Comparison of ENCODE assay signal across 23 cellular contexts in genomic region chr10:6407034-6407721, GRCh38.
DNase-seq lines count a peak whose midpoint lies in the region; ATAC-seq, FAIRE-seq and TF ChIP-seq lines count a peak whose summit lies in the region.
"Had no signal": no experiment of that assay in that cellular context is flagged by ENCODE, and none has a peak within 500 bp of the region (broad histone marks: within the 10 kb centered on the region; RNA-seq: fewer than 3 reads in every experiment).

No MANE protein-coding gene starts in this region.

- POLR2A ChIA-PET in HepG2 (lab: Yijun Ruan, JAX): no interaction called here

- H3K79me2 ChIP-seq in HepG2 (ENCODE audit: insufficient read depth, low read length): no peaks in the 10 kb centered on the region

- H3K4me3 Mint-ChIP-seq in T-helper 17 cell: peak overlapping the region; percentile 84
- H3K4me3 Mint-ChIP-seq in activated naive CD8-positive, alpha-beta T cell treated with anti-CD3 and anti-CD28 coated beads, Interleukin-2, amount 50 U/mL, for 24 hours: peak overlapping the region; percentile 32
- H3K4me3 Mint-ChIP-seq in stimulated activated naive CD8-positive, alpha-beta T cell treated with anti-CD3 and anti-CD28 coated beads, Interleukin-15, Interleukin-2, amounts not matched to agents 100 ng/mL and 50 ng/mL, for 24 hours: peak overlapping the region; percentile 2
- H3K4me3 Mint-ChIP-seq: GM23338, neural crest cell had no signal

- H3K4me3 ChIP-seq in HepG2 (replicated peaks in 1 of 3; ENCODE audit: insufficient read depth in 1 of 3, low read depth in 2 of 3, low read length in 3 of 3) (no peak overlapping the region), right lobe of liver (no peak overlapping the region)
- H3K4me3 ChIP-seq: GM23338, lung, suprapubic skin, uterus had no signal

- H3K27me3 ChIP-seq in HepG2 (ENCODE audit: control insufficient read depth in 1 of 2, insufficient read depth in 2 of 2, low read length in 2 of 2) (peaks cover 0 to 18% of the 10 kb centered on the region in 2 experiments; a peak in 3 of 5 replicates), right lobe of liver (no peaks in the 10 kb centered on the region)
- H3K27me3 ChIP-seq: suprapubic skin, uterus had no signal

- H3K36me3 ChIP-seq in HepG2 (replicated peaks in 1 of 2; ENCODE audit: control insufficient read depth in 1 of 2, insufficient read depth in 2 of 2, low read length in 2 of 2) (no peaks in the 10 kb centered on the region), right lobe of liver (no peaks in the 10 kb centered on the region)
- H3K36me3 ChIP-seq: suprapubic skin, uterus, WERI-Rb-1 had no signal

- no TSS peak for BruUV-seq in HepG2 (replicated peaks; lab: Mats Ljungman, UMichigan)

- no peaks in the 10 kb centered on the region for H3K27me3 Mint-ChIP-seq in T-helper 17 cell
- H3K27me3 Mint-ChIP-seq in activated naive CD8-positive, alpha-beta T cell treated with anti-CD3 and anti-CD28 coated beads, Interleukin-2, amount 50 U/mL, for 24 hours: peaks cover 10% of the 10 kb centered on the region
- peaks cover 4% of the 10 kb centered on the region for H3K27me3 Mint-ChIP-seq in stimulated activated naive CD8-positive, alpha-beta T cell treated with anti-CD3 and anti-CD28 coated beads, Interleukin-15, Interleukin-2, amounts not matched to agents 100 ng/mL and 50 ng/mL, for 24 hours

- CTCF ChIA-PET in HepG2 (lab: Yijun Ruan, JAX; ENCODE audit: low intra/inter-chr PET ratio, low total read pairs): no interaction called here

- in situ Hi-C loops in HepG2 (cut with HindIII; ENCODE audit: extremely low pct_ligation_motif_present, low pct_unique_long_range_greater_than_20kb): loop anchor here (5.0 to 10.0 kb wide), 2 partner anchors 232 to 300 kb away; no protein-coding TSS in a partner anchor

- no peak overlapping the region for H3K9ac ChIP-seq in HepG2 (ENCODE audit: insufficient read depth, low read depth, low read length)

- H3K27ac Mint-ChIP-seq in T-helper 17 cell: peak overlapping the region; percentile 80
- H3K27ac Mint-ChIP-seq in activated naive CD8-positive, alpha-beta T cell treated with anti-CD3 and anti-CD28 coated beads, Interleukin-2, amount 50 U/mL, for 24 hours: peak overlapping the region; percentile 72
- H3K27ac Mint-ChIP-seq in stimulated activated naive CD8-positive, alpha-beta T cell treated with anti-CD3 and anti-CD28 coated beads, Interleukin-15, Interleukin-2, amounts not matched to agents 100 ng/mL and 50 ng/mL, for 24 hours: peak overlapping the region; percentile 31
- H3K27ac Mint-ChIP-seq: GM23338 had no signal

- H3K36me3 Mint-ChIP-seq in T-helper 17 cell (ENCODE audit: low read depth): peaks cover 2% of the 10 kb centered on the region
- H3K36me3 Mint-ChIP-seq in activated naive CD8-positive, alpha-beta T cell treated with anti-CD3 and anti-CD28 coated beads, Interleukin-2, amount 50 U/mL, for 24 hours (ENCODE audit: low read depth): no peaks in the 10 kb centered on the region
- peaks cover 3% of the 10 kb centered on the region for H3K36me3 Mint-ChIP-seq in stimulated activated naive CD8-positive, alpha-beta T cell treated with anti-CD3 and anti-CD28 coated beads, Interleukin-15, Interleukin-2, amounts not matched to agents 100 ng/mL and 50 ng/mL, for 24 hours (ENCODE audit: low read depth)

- no peaks in the 10 kb centered on the region for H4K20me1 ChIP-seq in HepG2 (ENCODE audit: insufficient read depth, low read length)

- 13% methylated on average over 11 of the region's 11 CpGs for WGBS in HepG2 (ENCODE audit: low lambda C conversion rate)
- 76% methylated on average over 11 of the region's 11 CpGs for WGBS in right lobe of liver (ENCODE audit: insufficient coverage, low coverage, low lambda C conversion rate, missing lambda C conversion rate)

- peaks cover 45% of the 10 kb centered on the region for H3K4me1 Mint-ChIP-seq in T-helper 17 cell
- H3K4me1 Mint-ChIP-seq in activated naive CD8-positive, alpha-beta T cell treated with anti-CD3 and anti-CD28 coated beads, Interleukin-2, amount 50 U/mL, for 24 hours: peaks cover 52% of the 10 kb centered on the region
- H3K4me1 Mint-ChIP-seq in stimulated activated naive CD8-positive, alpha-beta T cell treated with anti-CD3 and anti-CD28 coated beads, Interleukin-15, Interleukin-2, amounts not matched to agents 100 ng/mL and 50 ng/mL, for 24 hours (ENCODE audit: low read depth): peaks cover 48% of the 10 kb centered on the region
- H3K4me1 Mint-ChIP-seq: neural crest cell had no signal

- no peak for DNase-seq in HepG2 (ENCODE audit: low spot score)
- DNase-seq in right lobe of liver: no peak
- no peak for DNase-seq in T-helper 17 cell
- no peak for DNase-seq in activated naive CD8-positive, alpha-beta T cell treated with anti-CD3 and anti-CD28 coated beads, Interleukin-2, amount 50 U/mL, for 24 hours
- DNase-seq: ACHN, C1 segment of cervical spinal cord, head of caudate nucleus, kidney glomerular epithelial cell, NCI-H1105 treated with DMSO at 0.1 percent for 48 hours, NCI-H2029 treated with DMSO at 0.1 percent for 48 hours, NCI-H226, NCI-H748 treated with DMSO at 0.1 percent for 48 hours, uterus, WERI-Rb-1 had no signal

- H3K9me3 ChIP-seq in HepG2 (ENCODE audit: low read length) (no peaks in the 10 kb centered on the region), right lobe of liver (no peaks in the 10 kb centered on the region), T-helper 17 cell (ENCODE audit: control insufficient read depth, low read length, poor library complexity, severe bottlenecking) (no peaks in the 10 kb centered on the region)
- H3K9me3 ChIP-seq: suprapubic skin, uterus had no signal

- TF ChIP-seq EP300 in HepG2 (IDR thresholded peaks at IDR 0.05; ENCODE audit: low read depth in 2 of 2, low read length in 2 of 2) (no peak), HepG2 (CRISPR knock-in tag; IDR thresholded peaks at IDR 0.05; ENCODE audit: borderline replicate concordance) (no peak)

- no peaks in the 10 kb centered on the region for H3K9me3 Mint-ChIP-seq in activated naive CD8-positive, alpha-beta T cell treated with anti-CD3 and anti-CD28 coated beads, Interleukin-2, amount 50 U/mL, for 24 hours
- H3K9me3 Mint-ChIP-seq in stimulated activated naive CD8-positive, alpha-beta T cell treated with anti-CD3 and anti-CD28 coated beads, Interleukin-15, Interleukin-2, amounts not matched to agents 100 ng/mL and 50 ng/mL, for 24 hours: no peaks in the 10 kb centered on the region
- H3K9me3 Mint-ChIP-seq: neural crest cell had no signal

- H2AFZ ChIP-seq in HepG2 (ENCODE audit: low read length): no peak overlapping the region
- H2AFZ ChIP-seq: GM23338 had no signal

- no peaks in the 10 kb centered on the region for H3K4me1 ChIP-seq in HepG2 (ENCODE audit: insufficient read depth, low read length)
- H3K4me1 ChIP-seq in right lobe of liver: peaks cover 0 to 6% (median 0%) of the 10 kb centered on the region in 4 donors
- H3K4me1 ChIP-seq: uterus had no signal

- no peak overlapping the region for H3K4me2 ChIP-seq in HepG2 (ENCODE audit: low read depth, low read length)
- H3K4me2 ChIP-seq: GM23338 had no signal

- intact Hi-C loops in HepG2 (cut with micrococcal nuclease; ENCODE audit: unreplicated experiment) (loop anchor here (10.0 kb wide), 1 partner anchor 132 kb away; no protein-coding TSS in a partner anchor), right lobe of liver (cut with DNase I) (loop anchor here in 1 of 2 donors (10.0 kb wide), 1 partner anchor 302 kb away; no protein-coding TSS in a partner anchor)

- H3K27ac ChIP-seq in HepG2 (ENCODE audit: extremely low read length, insufficient read depth, low read length) (no peak overlapping the region), right lobe of liver (no peak overlapping the region)
- H3K27ac ChIP-seq: suprapubic skin, uterus, WERI-Rb-1 had no signal

- no peak for FAIRE-seq in HepG2 (lab: Jason Lieb, UNC)

- ATAC-seq in HepG2 (no peak), right lobe of liver (no peak), T-helper 17 cell (peak; percentile 1), GM21528 (IDR thresholded peaks at IDR 0.05; ENCODE audit: low FRiP score, unreplicated experiment) (no peak), HG03469 (IDR thresholded peaks at IDR 0.05; ENCODE audit: unreplicated experiment) (no peak), HG03571 (IDR thresholded peaks at IDR 0.05; ENCODE audit: unreplicated experiment) (no peak)
- ATAC-seq in activated naive CD8-positive, alpha-beta T cell treated with anti-CD3 and anti-CD28 coated beads, Interleukin-2, amount 50 U/mL, for 24 hours: no peak
- ATAC-seq: GM23338, sciatic nerve had no signal

- TF ChIP-seq CTCF in HepG2 (CRISPR knock-in tag; IDR thresholded peaks at IDR 0.05) (no peak), right lobe of liver (IDR thresholded peaks at IDR 0.05) (no peak)

- TF ChIP-seq RAD21 in HepG2 (CRISPR knock-in tag; IDR thresholded peaks at IDR 0.05): no peak

- TF ChIP-seq POLR2A in HepG2 (IDR thresholded peaks at IDR 0.05; ENCODE audit: insufficient read depth in 1 of 2, low read depth in 2 of 2, low read length in 2 of 2): no peak
- no peak for TF ChIP-seq POLR2A in right lobe of liver (IDR thresholded peaks at IDR 0.05)

TF ChIP-seq in HepG2, 621 proteins besides CTCF, POLR2A, EP300 and RAD21 (continues in another document):
- no peak for TF ChIP-seq FOSL1 (CRISPR knock-in tag; IDR thresholded peaks at IDR 0.05; ENCODE audit: borderline replicate concordance)
- TF ChIP-seq TRIM24 (CRISPR knock-in tag; IDR thresholded peaks at IDR 0.05): no peak
- TF ChIP-seq MZF1 (CRISPR knock-in tag; IDR thresholded peaks at IDR 0.05; ENCODE audit: borderline replicate concordance): no peak
- no peak for TF ChIP-seq CEBPZ (IDR thresholded peaks at IDR 0.05; ENCODE audit: low read length)
- TF ChIP-seq KDM4B (CRISPR knock-in tag; IDR thresholded peaks at IDR 0.05): no peak

Comparison
In these comparisons a context has a peak if more than half of its experiments do, and no peak if none do; other contexts are left out.
1. H3K4me3 Mint-ChIP-seq: peak in every context shown above with its lines; median percentile 84 in T-helper 17 cell; 32 in activated naive CD8-positive, alpha-beta T cell treated with anti-CD3 and anti-CD28 coated beads, Interleukin-2, amount 50 U/mL, for 24 hours; 2 in stimulated activated naive CD8-positive, alpha-beta T cell treated with anti-CD3 and anti-CD28 coated beads, Interleukin-15, Interleukin-2, amounts not matched to agents 100 ng/mL and 50 ng/mL, for 24 hours.